In genomic region chr1:225488671-225489070, GRCh38 we compare ENCODE assay signal across 19 cellular contexts.
"Had no signal": no experiment of that assay in that cellular context is flagged by ENCODE, and none has a peak within 500 bp of the region (broad histone marks: within the 10 kb centered on the region; RNA-seq: fewer than 3 reads in every experiment).

No MANE protein-coding gene starts in this region.

- H3K36me3 ChIP-seq: esophagus squamous epithelium, ovary, right lobe of liver, spleen, stomach had no signal

- H3K4me3 Mint-ChIP-seq: naive B cell had no signal

- H3K27me3 ChIP-seq: dorsolateral prefrontal cortex, ovary, right lobe of liver, spleen, stomach had no signal

- H3K36me3 Mint-ChIP-seq: naive B cell had no signal

- H3K27me3 Mint-ChIP-seq: naive B cell had no signal

- ATAC-seq: left colon, left ventricle myocardium superior, right lobe of liver had no signal

- H3K9me3 ChIP-seq: esophagus squamous epithelium, ovary, right lobe of liver, spleen, stomach had no signal

- H3K4me3 ChIP-seq: esophagus squamous epithelium, lung, ovary, right lobe of liver, spleen, stomach had no signal

- H3K27ac ChIP-seq: esophagus squamous epithelium, ovary, right lobe of liver, spleen had no signal

- H3K9me3 Mint-ChIP-seq: naive B cell had no signal

- DNase-seq: central memory CD4-positive, alpha-beta T cell; cortex of kidney; effector memory CD4-positive, alpha-beta T cell; esophagus squamous epithelium; foreskin fibroblast; left colon; left ventricle myocardium superior; mesenchymal stem cell; midbrain; naive B cell; nucleus accumbens; right lobe of liver; spleen; stimulated activated naive CD4-positive, alpha-beta T cell; stomach; trophoblast cell had no signal

- H3K4me1 ChIP-seq: esophagus squamous epithelium, right lobe of liver, spleen had no signal
